10 cellular contexts compared by ENCODE assay signal in genomic region chr5:119418782-119419101, GRCh38. TPM values are rescaled to one million over a fixed set of nuclear protein-coding genes. Genes with fewer than 3 reads are reported as not detected.
A peak's percentile ranks its signal among the peaks of the same experiment; 100 is the strongest.
DNase-seq lines count a peak whose midpoint lies in the region; ATAC-seq and TF ChIP-seq lines count a peak whose summit lies in the region.
"Had no signal": no experiment of that assay in that cellular context is flagged by ENCODE, and none has a peak within 500 bp of the region (broad histone marks: within the 10 kb centered on the region; RNA-seq: fewer than 3 reads in every experiment).

No MANE protein-coding gene starts in this region.

- H3K4me1 Mint-ChIP-seq in WTC11: peaks cover 29% of the 10 kb centered on the region

- peak; percentile 73 for ATAC-seq in GM18909 (IDR thresholded peaks at IDR 0.05; ENCODE audit: poor library complexity, unreplicated experiment)
- peak; percentile 69 for ATAC-seq in HG02943 (IDR thresholded peaks at IDR 0.05; ENCODE audit: low read depth, unreplicated experiment)
- peak; percentile 60 for ATAC-seq in WTC11

- no peaks in the 10 kb centered on the region for H3K9me3 ChIP-seq in AG04450 (ENCODE audit: control insufficient read depth, insufficient read depth, low read length)

- H3K9me3 Mint-ChIP-seq in WTC11: peaks cover 5% of the 10 kb centered on the region

- no peak overlapping the region for H3K4me3 ChIP-seq in AG04450 (ENCODE audit: low read depth, low read length)

- POLR2A ChIA-PET in AG04450 (lab: Yijun Ruan, JAX) (no interaction called here), WTC11 (lab: Charles Lee) (no interaction called here)

- peaks cover 5% of the 10 kb centered on the region for H3K27me3 ChIP-seq in AG04450 (ENCODE audit: control insufficient read depth, insufficient read depth, low read length)

- no peak overlapping the region for H3K4me3 Mint-ChIP-seq in WTC11
- H3K4me3 Mint-ChIP-seq: CD4-positive, CD25-positive, alpha-beta regulatory T cell had no signal

- TF ChIP-seq CTCF in AG04450 (IDR thresholded peaks at IDR 0.05; ENCODE audit: low read depth, low read length) (no peak), WTC11 (IDR thresholded peaks at IDR 0.05) (no peak)

- H3K27ac Mint-ChIP-seq in WTC11: no peak overlapping the region
- H3K27ac Mint-ChIP-seq: CD4-positive, CD25-positive, alpha-beta regulatory T cell had no signal

- CTCF ChIA-PET in AG04450 (lab: Charles Lee): interaction anchor here (1.3 to 3.0 kb wide), 3 partner anchors 17 to 431 kb away, joined by 3 to 26 read pairs (median 12); partner anchors contain the start of gene DTWD2
- CTCF ChIA-PET in WTC11 (lab: Charles Lee): interaction anchor here (1.0 to 1.5 kb wide), 3 partner anchors 16 to 431 kb away, joined by 3 to 7 read pairs (median 5); partner anchors contain the start of gene DTWD2

- no peak for DNase-seq in AG04450 (ENCODE audit: low read depth, low spot score)
- DNase-seq in WTC11 (ENCODE audit: low spot score): no peak
- no peak for DNase-seq in NCI-H2171 treated with DMSO at 0.1 percent for 48 hours (lab: John Stamatoyannopoulos, UW)
- no peak for DNase-seq in NCI-H1436 treated with DMSO at 0.1 percent for 48 hours (lab: John Stamatoyannopoulos, UW)
- no peak for DNase-seq in NCI-H1105 treated with DMSO at 0.1 percent for 48 hours (lab: John Stamatoyannopoulos, UW)
- no peak for DNase-seq in stimulated activated naive CD4-positive, alpha-beta T cell (lab: John Stamatoyannopoulos, UW)
- DNase-seq: CD4-positive, CD25-positive, alpha-beta regulatory T cell; WERI-Rb-1 had no signal

- no peaks in the 10 kb centered on the region for H3K27me3 Mint-ChIP-seq in WTC11 (ENCODE audit: low read depth)

- H3K27ac ChIP-seq in AG04450 (ENCODE audit: low read depth, low read length): peak overlapping the region; percentile 31
- H3K27ac ChIP-seq: WERI-Rb-1 had no signal

- peaks cover 4% of the 10 kb centered on the region; the same call in 1 of the 2 replicates for H3K36me3 Mint-ChIP-seq in WTC11
- H3K36me3 Mint-ChIP-seq: CD4-positive, CD25-positive, alpha-beta regulatory T cell had no signal

TF ChIP-seq in WTC11, 78 proteins besides CTCF, POLR2A, EP300 and RAD21:
- TF ChIP-seq ZNF317 (CRISPR knock-in tag; IDR thresholded peaks at IDR 0.05; ENCODE audit: borderline replicate concordance, low read depth): no peak
- TF ChIP-seq TEAD1 (CRISPR knock-in tag; IDR thresholded peaks at IDR 0.05): no peak
- TF ChIP-seq NR2C2 (CRISPR knock-in tag; IDR thresholded peaks at IDR 0.05): no peak
- TF ChIP-seq RELA (CRISPR knock-in tag; IDR thresholded peaks at IDR 0.05; ENCODE audit: borderline replicate concordance): no peak
- no peak for TF ChIP-seq ZNF281 (CRISPR knock-in tag; IDR thresholded peaks at IDR 0.05)
- no peak for TF ChIP-seq MAX (CRISPR knock-in tag; IDR thresholded peaks at IDR 0.05)
- no peak for TF ChIP-seq E2F1 (CRISPR knock-in tag; IDR thresholded peaks at IDR 0.05)
- no peak for TF ChIP-seq RORB (CRISPR knock-in tag; IDR thresholded peaks at IDR 0.05)
- TF ChIP-seq KAT7 (CRISPR knock-in tag; IDR thresholded peaks at IDR 0.05; ENCODE audit: borderline replicate concordance): no peak
- no peak for TF ChIP-seq STAT6 (CRISPR knock-in tag; conservative IDR thresholded peaks at IDR 0.05; ENCODE audit: low read depth)
- TF ChIP-seq ERG (CRISPR knock-in tag; IDR thresholded peaks at IDR 0.05): no peak
- TF ChIP-seq NFYB (CRISPR knock-in tag; conservative IDR thresholded peaks at IDR 0.05; ENCODE audit: low read depth): no peak
- TF ChIP-seq ZNF232 (CRISPR knock-in tag; IDR thresholded peaks at IDR 0.05): no peak
- TF ChIP-seq GRHL2 (CRISPR knock-in tag; IDR thresholded peaks at IDR 0.05; ENCODE audit: insufficient replicate concordance, severe bottlenecking): no peak
- TF ChIP-seq USF2 (CRISPR knock-in tag; IDR thresholded peaks at IDR 0.05): no peak

RNA-seq across cellular contexts. Expression of gene HSD17B4, which starts 33.6 kb away (rescaled TPM):
- 135 and 150 TPM in 2 replicates for polyA plus RNA-seq in AG04450 (2011; rRNA removed)
- 121 and 138 TPM in 2 replicates for polyA minus RNA-seq in AG04450 (2011; rRNA and poly(A)+ RNA removed)
- total RNA-seq in WTC11 (2021): 362 to 409 TPM (median 407 TPM) in 3 replicates
